In genomic region chr11:61957028-61957770, GRCh38 we compare ENCODE assay signal across 18 cellular contexts.
"Had no signal": no experiment of that assay in that cellular context is flagged by ENCODE, and none has a peak within 500 bp of the region (broad histone marks: within the 10 kb centered on the region; RNA-seq: fewer than 3 reads in every experiment).

No MANE protein-coding gene starts in this region.

- H3K9me3 ChIP-seq: body of pancreas, heart right ventricle, left lung had no signal

- H3K27ac ChIP-seq: body of pancreas, parathyroid adenoma, skin epidermis had no signal

- H3K27me3 ChIP-seq: body of pancreas, heart right ventricle had no signal

- H3K4me1 ChIP-seq: parathyroid adenoma had no signal

- H3K4me3 ChIP-seq: body of pancreas had no signal

- H3K27ac Mint-ChIP-seq: activated naive CD4-positive, alpha-beta T cell treated with anti-CD3 and anti-CD28 coated beads, Interleukin-2, amount 50 U/mL, for 24 hours; stimulated activated effector memory CD8-positive, alpha-beta T cell treated with anti-CD3 and anti-CD28 coated beads, Interleukin-12 subunit alpha, Interleukin-12 subunit beta, amount 100 ng/mL, for 72 hours had no signal

- DNase-seq: activated CD4-positive, alpha-beta T cell treated with anti-CD3 and anti-CD28 coated beads, Interleukin-2, amount 50 U/mL, for 4 hours; activated CD4-positive, CD25-positive, alpha-beta regulatory T cell treated with anti-CD3 and anti-CD28 coated beads, Interleukin-2, amount 50 U/mL, for 72 hours; activated T-cell treated with anti-CD3 and anti-CD28 coated beads for 4 hours; amniotic stem cell; central memory CD4-positive, alpha-beta T cell; cortex of kidney; effector memory CD4-positive, alpha-beta T cell; heart right ventricle; islet precursor cell; mesenchymal stem cell; T-helper 9 cell; trophoblast cell had no signal

- ATAC-seq: body of pancreas; heart right ventricle; left lung; stimulated activated effector memory CD8-positive, alpha-beta T cell treated with anti-CD3 and anti-CD28 coated beads, Interleukin-12 subunit alpha, Interleukin-12 subunit beta, amount 100 ng/mL, for 72 hours had no signal

- H3K4me3 Mint-ChIP-seq: stimulated activated effector memory CD8-positive, alpha-beta T cell treated with anti-CD3 and anti-CD28 coated beads, Interleukin-12 subunit alpha, Interleukin-12 subunit beta, amount 100 ng/mL, for 72 hours had no signal

- H3K36me3 Mint-ChIP-seq: activated naive CD4-positive, alpha-beta T cell treated with anti-CD3 and anti-CD28 coated beads, Interleukin-2, amount 50 U/mL, for 24 hours; stimulated activated effector memory CD8-positive, alpha-beta T cell treated with anti-CD3 and anti-CD28 coated beads, Interleukin-12 subunit alpha, Interleukin-12 subunit beta, amount 100 ng/mL, for 72 hours had no signal

- H3K9me3 Mint-ChIP-seq: activated naive CD4-positive, alpha-beta T cell treated with anti-CD3 and anti-CD28 coated beads, Interleukin-2, amount 50 U/mL, for 24 hours; stimulated activated effector memory CD8-positive, alpha-beta T cell treated with anti-CD3 and anti-CD28 coated beads, Interleukin-12 subunit alpha, Interleukin-12 subunit beta, amount 100 ng/mL, for 72 hours had no signal
